Comparison of ENCODE assay signal across 1 cellular context in the genomic region with DNA sequence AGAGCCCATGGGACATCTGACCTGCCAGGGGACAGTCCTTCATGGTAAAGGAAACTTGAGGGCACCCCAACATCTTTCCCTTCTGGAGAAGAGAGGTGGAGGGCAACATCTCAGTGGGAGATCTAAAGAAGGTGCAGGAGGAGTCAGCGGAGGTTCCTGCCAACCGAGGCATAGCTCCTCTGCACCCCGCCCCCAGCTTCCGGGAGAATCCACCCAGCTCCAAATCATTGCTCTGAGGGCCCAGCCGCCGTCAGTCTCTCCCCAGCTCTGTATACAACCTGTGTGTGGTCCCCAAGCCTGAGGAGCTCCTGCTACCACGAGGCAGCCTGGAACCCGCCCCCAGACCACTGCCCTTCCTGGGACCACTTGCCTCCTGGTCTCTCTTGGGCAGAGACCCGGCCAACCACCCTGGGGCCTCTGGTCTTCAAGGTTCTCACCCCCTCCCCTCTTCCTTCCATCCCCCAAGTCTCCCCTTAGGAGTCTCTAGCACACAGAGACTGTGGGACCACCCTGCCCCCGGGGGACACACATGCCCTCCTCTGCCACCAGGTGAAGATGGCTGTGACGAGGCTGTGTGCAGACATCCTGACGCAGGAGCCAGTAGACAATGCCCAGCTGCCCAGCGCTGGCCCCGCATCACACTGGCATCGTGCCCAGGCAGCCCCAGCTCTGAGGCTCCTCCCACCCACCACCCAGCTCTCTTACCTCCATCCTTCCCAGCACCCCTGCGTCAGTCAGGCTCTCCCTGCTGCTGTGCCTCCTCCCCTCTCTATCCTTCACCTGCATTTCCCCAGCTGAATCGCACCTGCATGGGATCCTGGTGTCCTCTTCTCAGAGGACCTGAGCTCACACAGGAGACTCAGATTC.
TF ChIP-seq lines count a peak whose summit lies in the region.

No MANE protein-coding gene starts in this region.

TF ChIP-seq in HepG2, 621 proteins besides CTCF, POLR2A, EP300 and RAD21:
- no peak for TF ChIP-seq XBP1 (CRISPR knock-in tag; IDR thresholded peaks at IDR 0.05)
- TF ChIP-seq KLF11 (CRISPR knock-in tag; IDR thresholded peaks at IDR 0.05): no peak
- no peak for TF ChIP-seq ZNF777 (CRISPR knock-in tag; IDR thresholded peaks at IDR 0.05)
- no peak for TF ChIP-seq NBN (conservative IDR thresholded peaks at IDR 0.05)
- no peak for TF ChIP-seq ZNF619 (CRISPR knock-in tag; IDR thresholded peaks at IDR 0.05)
- TF ChIP-seq, protein P1, sequence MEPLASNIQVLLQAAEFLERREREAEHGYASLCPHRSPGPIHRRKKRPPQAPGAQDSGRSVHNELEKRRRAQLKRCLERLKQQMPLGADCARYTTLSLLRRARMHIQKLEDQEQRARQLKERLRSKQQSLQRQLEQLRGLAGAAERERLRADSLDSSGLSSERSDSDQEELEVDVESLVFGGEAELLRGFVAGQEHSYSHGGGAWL (CRISPR knock-in tag; IDR thresholded peaks at IDR 0.05): no peak
